22 cellular contexts compared by ENCODE assay signal in the genomic region with DNA sequence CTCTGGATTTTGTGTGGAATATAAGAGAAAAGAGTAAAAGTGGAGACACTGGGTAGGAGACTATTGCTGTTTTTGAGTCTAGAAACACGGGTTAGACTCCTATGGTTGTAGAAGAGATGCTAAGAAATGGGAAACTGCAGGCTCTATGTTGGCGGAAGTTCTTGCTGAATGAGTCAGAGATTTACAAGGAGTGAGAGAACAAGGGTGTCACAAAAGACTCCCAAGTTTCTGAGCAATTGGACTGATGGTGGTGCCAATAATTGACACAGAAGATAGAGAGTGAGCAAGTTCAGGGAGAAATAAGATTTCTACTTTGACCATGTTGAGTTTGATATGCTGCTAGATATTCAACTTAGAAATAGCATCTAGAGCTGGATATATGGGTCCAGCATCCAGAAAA. TPM values are rescaled to one million over a fixed set of nuclear protein-coding genes. Genes with fewer than 3 reads are reported as not detected.
DNase-seq lines count a peak whose midpoint lies in the region; ATAC-seq, FAIRE-seq and TF ChIP-seq lines count a peak whose summit lies in the region.
"Had no signal": no experiment of that assay in that cellular context is flagged by ENCODE, and none has a peak within 500 bp of the region (broad histone marks: within the 10 kb centered on the region; RNA-seq: fewer than 3 reads in every experiment).

No MANE protein-coding gene starts in this region.

- no peak overlapping the region for H3K27ac ChIP-seq in brain microvascular endothelial cell
- H3K27ac ChIP-seq: KMS-11, uterus had no signal

- intact Hi-C loops in Right ventricle myocardium inferior (cut with DNase I), result no loop called here

- no peak overlapping the region for H3K4me3 ChIP-seq in brain microvascular endothelial cell (ENCODE audit: low read depth, low read length)
- H3K4me3 ChIP-seq: HAP-1, right atrium auricular region, uterus had no signal

- DNase-seq in AG08396 (ENCODE audit: low spot score), result peak; percentile 45
- DNase-seq in HTR-8/SVneo (ENCODE audit: insufficient read length, low spot score), result peak; percentile 71
- DNase-seq in brain microvascular endothelial cell, result peak; percentile 4
- DNase-seq in kidney tubule cell (ENCODE audit: low spot score), result peak; percentile 25
- DNase-seq in stimulated activated CD4-positive, alpha-beta T cell treated with anti-CD3 and anti-CD28 coated beads, Interleukin-4, amount 100 ng/mL, for 24 hours, result no peak
- DNase-seq in activated CD4-positive, alpha-beta T cell treated with anti-CD3 and anti-CD28 coated beads, Interleukin-2, amount 50 U/mL, for 48 hours, result no peak
- DNase-seq in Right ventricle myocardium inferior (ENCODE audit: missing footprints), result no peak
- DNase-seq: activated CD4-positive, alpha-beta T cell treated with anti-CD3 and anti-CD28 coated beads for 4 hours; activated naive CD8-positive, alpha-beta T cell treated with anti-CD3 and anti-CD28 coated beads for 36 hours; activated T-cell treated with anti-CD3 and anti-CD28 coated beads for 4 hours; AML-193; cerebellar nuclear complex; NCI-H1694 treated with DMSO at 0.1 percent for 48 hours; NCI-H524 treated with DMSO at 0.1 percent for 48 hours; T-helper 2 cell; uterus had no signal

- no peak for TF ChIP-seq CTCF in brain microvascular endothelial cell (IDR thresholded peaks at IDR 0.05; ENCODE audit: low read depth, low read length, missing control alignments)

- FAIRE-seq in HTR-8/SVneo (lab: Jason Lieb, UNC), result no peak
- FAIRE-seq: RCC 7860 had no signal

- H3K27me3 ChIP-seq in brain microvascular endothelial cell (replicated peaks), result no peaks in the 10 kb centered on the region
- H3K27me3 ChIP-seq: right atrium auricular region, uterus had no signal

- no peaks in the 10 kb centered on the region for H3K36me3 ChIP-seq in brain microvascular endothelial cell (replicated peaks)
- H3K36me3 ChIP-seq: HAP-1, right atrium auricular region, uterus had no signal

- in situ Hi-C loops in brain microvascular endothelial cell (cut with HindIII; ENCODE audit: low pct_ligation_motif_present, low sequenced_read_pairs), result no loop called here

- ATAC-seq in GM18520 (IDR thresholded peaks at IDR 0.05; ENCODE audit: unreplicated experiment) (no peak), Right ventricle myocardium inferior (no peak)
- ATAC-seq: stimulated activated effector memory CD8-positive, alpha-beta T cell treated with anti-CD3 and anti-CD28 coated beads, Interleukin-12 subunit alpha, Interleukin-12 subunit beta, amount 100 ng/mL, for 72 hours had no signal

RNA-seq across cellular contexts. Expression of a gene that starts 2.6 kb away (rescaled TPM):
- 3.2 TPM for total RNA-seq in Right ventricle myocardium inferior
- total RNA-seq: activated naive CD8-positive, alpha-beta T cell treated with anti-CD3 and anti-CD28 coated beads for 36 hours had no signal

Comparison
In these comparisons a context has a peak if more than half of its experiments do, and no peak if none do; other contexts are left out.
1. DNase-seq: peak in AG08396 (single experiment), HTR-8/SVneo (single experiment), brain microvascular endothelial cell (single experiment) and kidney tubule cell (single experiment); none in stimulated activated CD4-positive, alpha-beta T cell treated with anti-CD3 and anti-CD28 coated beads, Interleukin-4, amount 100 ng/mL, for 24 hours (single experiment), activated CD4-positive, alpha-beta T cell treated with anti-CD3 and anti-CD28 coated beads, Interleukin-2, amount 50 U/mL, for 48 hours (0 of 2) and Right ventricle myocardium inferior (single experiment).